19 cellular contexts compared by ENCODE assay signal in genomic region chr2:127614731-127615130, GRCh38. TPM values are rescaled to one million over a fixed set of nuclear protein-coding genes. Genes with fewer than 3 reads are reported as not detected.
DNase-seq lines count a peak whose midpoint lies in the region; ATAC-seq and TF ChIP-seq lines count a peak whose summit lies in the region.
"Had no signal": no experiment of that assay in that cellular context is flagged by ENCODE, and none has a peak within 500 bp of the region (broad histone marks: within the 10 kb centered on the region; RNA-seq: fewer than 3 reads in every experiment).

No MANE protein-coding gene starts in this region.

- no peak overlapping the region for H3K9ac ChIP-seq in BLaER1 treated with 17β-estradiol and CSF1 and Interleukin-3, amounts not matched to agents 10 nM and 100 nM

- peak overlapping the region in 9 of 11 experiments; percentile 49 to 87 (median 78); a peak in 17 of 22 replicates for H3K4me2 ChIP-seq in BLaER1 treated with 17β-estradiol and CSF1 and Interleukin-3, amounts not matched to agents 10 nM and 100 nM

- H3K36me3 Mint-ChIP-seq in HFFc6 (ENCODE audit: low read depth) = peaks cover 32% of the 10 kb centered on the region
- peaks cover 11% of the 10 kb centered on the region for H3K36me3 Mint-ChIP-seq in natural killer cell

- peaks cover 2 to 58% (median 34%) of the 10 kb centered on the region in 10 experiments; a peak in 19 of 20 replicates for H3K4me1 ChIP-seq in BLaER1 treated with 17β-estradiol and CSF1 and Interleukin-3, amounts not matched to agents 10 nM and 100 nM
- H3K4me1 ChIP-seq: gastroesophageal sphincter had no signal

- intact Hi-C loops in natural killer cell (cut with micrococcal nuclease) = no loop called here

- H3K27ac Mint-ChIP-seq in HFFc6 (peak overlapping the region; percentile 87), natural killer cell (no peak overlapping the region)

- peaks cover 17% of the 10 kb centered on the region for H3K9me3 Mint-ChIP-seq in HFFc6
- peaks cover 0 to 6% of the 10 kb centered on the region in 2 donors for H3K9me3 Mint-ChIP-seq in natural killer cell

- ATAC-seq in natural killer cell (no peak), HG02678 (IDR thresholded peaks at IDR 0.05; ENCODE audit: unreplicated experiment) (no peak), HG02981 (IDR thresholded peaks at IDR 0.05; ENCODE audit: unreplicated experiment) (no peak)
- ATAC-seq: gastroesophageal sphincter had no signal

- H4K20me1 ChIP-seq in BLaER1 treated with 17β-estradiol and CSF1 and Interleukin-3, amounts not matched to agents 10 nM and 100 nM = no peaks in the 10 kb centered on the region

- no peak for TF ChIP-seq CTCF in HFFc6 (IDR thresholded peaks at IDR 0.05)
- no peak for TF ChIP-seq CTCF in natural killer cell (IDR thresholded peaks at IDR 0.05)

- H3K4me3 Mint-ChIP-seq in HFFc6 (peak overlapping the region; percentile 82), natural killer cell (no peak overlapping the region)

- H3K4me1 Mint-ChIP-seq in HFFc6 (ENCODE audit: low read depth) (peaks cover 56% of the 10 kb centered on the region), natural killer cell (peaks cover 8% of the 10 kb centered on the region in 2 donors)

- H3K27ac ChIP-seq in BLaER1 treated with 17β-estradiol and CSF1 and Interleukin-3, amounts not matched to agents 10 nM and 100 nM = no peak overlapping the region
- H3K27ac ChIP-seq: cardiac muscle cell, gastroesophageal sphincter, suprapubic skin had no signal

- H3K27me3 Mint-ChIP-seq in HFFc6 (ENCODE audit: insufficient read depth) = peaks cover 3% of the 10 kb centered on the region
- peaks cover 10 to 33% of the 10 kb centered on the region in 2 donors for H3K27me3 Mint-ChIP-seq in natural killer cell (ENCODE audit: low read depth in 2 of 2)

- H3K27me3 ChIP-seq in BLaER1 treated with 17β-estradiol and CSF1 and Interleukin-3, amounts not matched to agents 10 nM and 100 nM = peaks cover 0 to 30% (median 0%) of the 10 kb centered on the region in 11 experiments; a peak in 5 of 22 replicates
- H3K27me3 ChIP-seq: cardiac muscle cell had no signal

- DNase-seq in HFFc6 = peak; percentile 84
- DNase-seq in dedifferentiated amniotic fluid mesenchymal stem cell (ENCODE audit: extremely low spot score) = peak; percentile 41
- DNase-seq in natural killer cell = peak; percentile 4
- no peak for DNase-seq in NAMALWA (ENCODE audit: low spot score)
- no peak for DNase-seq in COLO668 (lab: John Stamatoyannopoulos, UW; ENCODE audit: unreplicated experiment)
- DNase-seq: activated CD4-positive, alpha-beta T cell treated with anti-CD3 and anti-CD28 coated beads for 48 hours; activated T-cell treated with anti-CD3 and anti-CD28 coated beads for 4 hours; NCI-H2171 treated with DMSO at 0.1 percent for 48 hours; retina; SHP77; stimulated activated CD4-positive, alpha-beta T cell treated with anti-CD3 and anti-CD28 coated beads, Interleukin-1b, Interleukin-23, amount 100 ng/mL, for 48 hours had no signal

- peaks cover 37 to 50% (median 43%) of the 10 kb centered on the region in 11 experiments for H3K9me3 ChIP-seq in BLaER1 treated with 17β-estradiol and CSF1 and Interleukin-3, amounts not matched to agents 10 nM and 100 nM (replicated peaks in 1 of 11)

- H3K4me3 ChIP-seq in BLaER1 treated with 17β-estradiol and CSF1 and Interleukin-3, amounts not matched to agents 10 nM and 100 nM = no peak overlapping the region
- H3K4me3 ChIP-seq: cardiac muscle cell, gastroesophageal sphincter, suprapubic skin had no signal

- no peaks in the 10 kb centered on the region for H3K36me3 ChIP-seq in BLaER1 treated with 17β-estradiol and CSF1 and Interleukin-3, amounts not matched to agents 10 nM and 100 nM
- H3K36me3 ChIP-seq: cardiac muscle cell, gastroesophageal sphincter, suprapubic skin had no signal

RNA-seq across cellular contexts. Expression of gene GPR17, which starts 31.2 kb away (rescaled TPM):
- total RNA-seq in HFFc6 (2021; fragmentation: NEBNext Ultra II Directional; extraction: Animal tissue kit (Norgen Biotek cat#: 25700)) = not detected
- total RNA-seq in natural killer cell = not detected
- total RNA-seq: cardiac muscle cell, G401, H4 had no signal

Comparison
In these comparisons a context has a peak if more than half of its experiments do, and no peak if none do; other contexts are left out.
1. DNase-seq: peak in HFFc6 (single experiment), dedifferentiated amniotic fluid mesenchymal stem cell (single experiment) and natural killer cell (single experiment); none in NAMALWA (single experiment) and COLO668 (single experiment).